8 cellular contexts compared by ENCODE assay signal in the genomic region with DNA sequence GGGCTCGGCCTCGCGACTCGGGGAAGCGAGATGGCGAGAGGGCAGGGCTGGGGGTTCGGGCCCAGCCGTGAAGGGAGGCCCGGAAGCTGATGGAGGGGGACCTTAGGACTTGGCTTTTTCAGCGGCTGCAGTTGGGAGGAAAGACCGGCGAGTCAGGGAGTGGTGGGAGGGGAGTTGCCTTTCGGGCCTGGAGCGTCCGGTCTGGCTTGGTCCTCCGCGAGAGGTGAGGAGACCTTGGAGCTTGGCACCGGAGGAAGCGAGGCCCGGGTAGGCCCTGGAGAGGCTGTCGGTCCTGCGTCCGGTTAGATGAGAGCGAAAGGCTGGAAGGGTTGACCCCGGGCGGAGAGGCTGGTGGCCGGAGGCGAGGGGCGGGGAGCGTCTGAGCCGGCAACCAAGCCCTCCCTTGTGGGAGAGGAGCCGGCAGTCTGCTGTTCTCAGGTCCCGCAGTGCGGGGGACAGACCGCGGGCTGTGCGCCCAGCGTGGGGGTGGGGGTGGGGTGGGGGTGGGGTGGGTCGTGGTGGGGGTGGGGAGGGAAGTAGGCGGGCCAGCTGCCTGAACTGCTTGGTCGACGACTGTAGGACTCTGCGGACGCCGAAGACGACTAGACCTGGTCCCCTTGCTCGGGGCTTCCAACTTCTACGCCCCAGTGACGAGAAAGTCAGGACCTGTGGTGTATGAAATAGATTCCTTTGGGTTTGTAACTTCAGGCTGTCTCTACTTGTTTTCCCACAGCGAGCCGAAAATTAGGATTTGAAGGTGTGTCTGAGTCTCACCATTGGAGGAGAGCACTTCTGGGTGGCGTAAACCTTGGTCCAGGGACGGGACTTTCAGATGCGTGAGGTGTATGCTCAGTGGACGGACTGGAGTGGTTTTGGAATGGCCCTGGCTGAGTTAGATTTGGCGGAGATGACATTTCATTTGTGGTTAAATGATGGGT. TPM values are rescaled to one million over a fixed set of nuclear protein-coding genes. Genes with fewer than 3 reads are reported as not detected.
DNase-seq lines count a peak whose midpoint lies in the region; ATAC-seq and TF ChIP-seq lines count a peak whose summit lies in the region.

No MANE protein-coding gene starts in this region.

- CTCF ChIA-PET in activated CD8-positive, alpha-beta memory T cell treated with anti-CD3 and anti-CD28 coated beads, Interleukin-2, amount 10 ng/mL, durations not matched to agents 7 days and 5 days (lab: Charles Lee) = no interaction called here
- CTCF ChIA-PET in naive thymus-derived CD4-positive, alpha-beta T cell (lab: Charles Lee) = no interaction called here

- POLR2A ChIA-PET in naive thymus-derived CD4-positive, alpha-beta T cell (lab: Charles Lee) = interaction anchor here (1.0 kb wide), 1 partner anchor 79 kb away, joined by 4 read pairs; no protein-coding TSS in a partner anchor

- H3K4me3 Mint-ChIP-seq in activated CD8-positive, alpha-beta memory T cell treated with anti-CD3 and anti-CD28 coated beads, Interleukin-2, amount 10 ng/mL, durations not matched to agents 7 days and 5 days = peak overlapping the region; percentile 81
- H3K4me3 Mint-ChIP-seq in naive thymus-derived CD4-positive, alpha-beta T cell = peak overlapping the region; percentile 85 to 98 (median 90)

- H3K36me3 Mint-ChIP-seq in activated CD8-positive, alpha-beta memory T cell treated with anti-CD3 and anti-CD28 coated beads, Interleukin-2, amount 10 ng/mL, durations not matched to agents 7 days and 5 days = peaks cover 27% of the 10 kb centered on the region
- H3K36me3 Mint-ChIP-seq in naive thymus-derived CD4-positive, alpha-beta T cell = peaks cover 5 to 19% (median 8%) of the 10 kb centered on the region in 5 donors

- no peaks in the 10 kb centered on the region for H3K9me3 Mint-ChIP-seq in activated CD8-positive, alpha-beta memory T cell treated with anti-CD3 and anti-CD28 coated beads, Interleukin-2, amount 10 ng/mL, durations not matched to agents 7 days and 5 days (ENCODE audit: low read depth)
- H3K9me3 Mint-ChIP-seq in naive thymus-derived CD4-positive, alpha-beta T cell = no peaks in the 10 kb centered on the region

- H3K27me3 Mint-ChIP-seq in activated CD8-positive, alpha-beta memory T cell treated with anti-CD3 and anti-CD28 coated beads, Interleukin-2, amount 10 ng/mL, durations not matched to agents 7 days and 5 days = no peaks in the 10 kb centered on the region
- H3K27me3 Mint-ChIP-seq in naive thymus-derived CD4-positive, alpha-beta T cell = no peaks in the 10 kb centered on the region

- intact Hi-C loops in esophagus muscularis mucosa (cut with DNase I) = no loop called here
- intact Hi-C loops in naive thymus-derived CD4-positive, alpha-beta T cell (cut with micrococcal nuclease) = loop anchor here (1.0 to 5.0 kb wide), 10 partner anchors 17 to 1241 kb away; a partner anchor contains a TSS

- 3% methylated on average over 34 of the region's 56 CpGs for WGBS in esophagus muscularis mucosa

- TF ChIP-seq POLR2A in esophagus muscularis mucosa (IDR thresholded peaks at IDR 0.05; ENCODE audit: low read depth) = no peak

- no peak for TF ChIP-seq EP300 in esophagus muscularis mucosa (IDR thresholded peaks at IDR 0.05)

- peak overlapping the region; percentile 88 to 95 for H3K9ac ChIP-seq in stomach smooth muscle (ENCODE audit: low read length in 2 of 2)

- H3K4me1 Mint-ChIP-seq in activated CD8-positive, alpha-beta memory T cell treated with anti-CD3 and anti-CD28 coated beads, Interleukin-2, amount 10 ng/mL, durations not matched to agents 7 days and 5 days = peaks cover 36% of the 10 kb centered on the region
- peaks cover 34 to 53% (median 43%) of the 10 kb centered on the region in 7 donors for H3K4me1 Mint-ChIP-seq in naive thymus-derived CD4-positive, alpha-beta T cell

- H3K36me3 ChIP-seq in KOPT-K1 (ENCODE audit: insufficient read depth, low read length) (peaks cover 20% of the 10 kb centered on the region), esophagus muscularis mucosa (no peaks in the 10 kb centered on the region), stomach smooth muscle (ENCODE audit: control insufficient read depth in 2 of 2, insufficient read depth in 2 of 2, low read length in 2 of 2) (no peaks in the 10 kb centered on the region)
- H3K36me3 ChIP-seq in naive thymus-derived CD4-positive, alpha-beta T cell (ENCODE audit: control insufficient read depth in 2 of 3, insufficient read depth in 3 of 3, low read length in 3 of 3) = peaks cover 0 to 6% (median 0%) of the 10 kb centered on the region in 3 experiments

- no peaks in the 10 kb centered on the region for H3K9me3 ChIP-seq in KOPT-K1 (ENCODE audit: insufficient read depth, low read length, poor library complexity, severe bottlenecking)
- no peaks in the 10 kb centered on the region for H3K9me3 ChIP-seq in esophagus muscularis mucosa
- no peaks in the 10 kb centered on the region for H3K9me3 ChIP-seq in naive thymus-derived CD4-positive, alpha-beta T cell (ENCODE audit: control insufficient read depth in 2 of 3, low read length in 3 of 3)
- no peaks in the 10 kb centered on the region for H3K9me3 ChIP-seq in stomach smooth muscle (ENCODE audit: control insufficient read depth in 2 of 2, low read length in 2 of 2)

- peak; percentile 59 for DNase-seq in Caki2 (ENCODE audit: low read depth)
- DNase-seq in activated CD8-positive, alpha-beta memory T cell treated with anti-CD3 and anti-CD28 coated beads, Interleukin-2, amount 10 ng/mL, durations not matched to agents 7 days and 5 days = peak; percentile 67
- peak; percentile 91 for DNase-seq in esophagus muscularis mucosa (ENCODE audit: extremely low spot score)
- peak in 5 of 9 donors; percentile 2 to 48 (median 25) for DNase-seq in naive thymus-derived CD4-positive, alpha-beta T cell
- no peak for DNase-seq in COLO829 (ENCODE audit: low spot score)

- peaks cover 30 to 46% (median 38%) of the 10 kb centered on the region in 4 donors for H3K4me1 ChIP-seq in esophagus muscularis mucosa
- peaks cover 6 to 21% of the 10 kb centered on the region in 2 donors for H3K4me1 ChIP-seq in naive thymus-derived CD4-positive, alpha-beta T cell (ENCODE audit: control insufficient read depth in 2 of 2, insufficient read depth in 2 of 2, low read length in 2 of 2)
- H3K4me1 ChIP-seq in stomach smooth muscle (ENCODE audit: control insufficient read depth, insufficient read depth, low read length) = peaks cover 9% of the 10 kb centered on the region

- TF ChIP-seq CTCF in esophagus muscularis mucosa (IDR thresholded peaks at IDR 0.05) = no peak

- peak overlapping the region; percentile 96 for H3K27ac Mint-ChIP-seq in activated CD8-positive, alpha-beta memory T cell treated with anti-CD3 and anti-CD28 coated beads, Interleukin-2, amount 10 ng/mL, durations not matched to agents 7 days and 5 days
- H3K27ac Mint-ChIP-seq in naive thymus-derived CD4-positive, alpha-beta T cell = peak overlapping the region; percentile 49 to 98 (median 84)

- peak; percentile 10 for ATAC-seq in GM21515 (IDR thresholded peaks at IDR 0.05; ENCODE audit: unreplicated experiment)
- ATAC-seq in activated CD8-positive, alpha-beta memory T cell treated with anti-CD3 and anti-CD28 coated beads, Interleukin-2, amount 10 ng/mL, durations not matched to agents 7 days and 5 days = peak; percentile 27
- peak; percentile 1 for ATAC-seq in naive thymus-derived CD4-positive, alpha-beta T cell

- in situ Hi-C loops in Caki2 (cut with HindIII; ENCODE audit: low pct_unique_long_range_greater_than_20kb, low sequenced_read_pairs) = no loop called here

- peak overlapping the region; percentile 89 to 99 (median 92) for H3K4me3 ChIP-seq in esophagus muscularis mucosa
- peak overlapping the region; percentile 77 for H3K4me3 ChIP-seq in naive thymus-derived CD4-positive, alpha-beta T cell (ENCODE audit: low read length)
- peak overlapping the region; percentile 87 to 95 for H3K4me3 ChIP-seq in stomach smooth muscle (ENCODE audit: low read length in 2 of 2)

- peak overlapping the region; percentile 91 for H3K27ac ChIP-seq in KOPT-K1 (ENCODE audit: low read depth, low read length, poor library complexity, severe bottlenecking)
- H3K27ac ChIP-seq in esophagus muscularis mucosa (replicated peaks in 1 of 4) = peak overlapping the region; percentile 95 to 99 (median 98)
- H3K27ac ChIP-seq in naive thymus-derived CD4-positive, alpha-beta T cell (ENCODE audit: low read depth, low read length) = peak overlapping the region; percentile 92
- peak overlapping the region; percentile 92 for H3K27ac ChIP-seq in stomach smooth muscle (ENCODE audit: low read length)

- H3K27me3 ChIP-seq in esophagus muscularis mucosa (no peaks in the 10 kb centered on the region), stomach smooth muscle (ENCODE audit: control insufficient read depth in 1 of 2, insufficient read depth in 2 of 2, low read length in 2 of 2) (no peaks in the 10 kb centered on the region)
- no peaks in the 10 kb centered on the region for H3K27me3 ChIP-seq in naive thymus-derived CD4-positive, alpha-beta T cell (ENCODE audit: control insufficient read depth in 2 of 2, insufficient read depth in 2 of 2, low read length in 2 of 2)

RNA-seq across cellular contexts. Expression of a gene that starts 1.0 kb away (rescaled TPM):
- total RNA-seq in Caki2 (2014; rRNA removed; shearing (Covaris generic); ENCODE audit: low replicate concordance) = 26.3 and 38.2 TPM in 2 replicates
- total RNA-seq in activated CD8-positive, alpha-beta memory T cell treated with anti-CD3 and anti-CD28 coated beads, Interleukin-2, amount 10 ng/mL, durations not matched to agents 7 days and 5 days = 100 to 1,000 TPM in 1 of 2 experiments, 10 to 100 TPM in 1; 99.5 to 122 TPM
- total RNA-seq in esophagus muscularis mucosa = 100 to 1,000 TPM in 1 of 4 donors, 10 to 100 TPM in 3; 74.2 to 103 (median 79.8) TPM
- total RNA-seq in naive thymus-derived CD4-positive, alpha-beta T cell = 100 to 1,000 TPM; 130 to 159 (median 145) TPM
- polyA plus RNA-seq in naive thymus-derived CD4-positive, alpha-beta T cell = 10 to 100 TPM; 21.8 to 25.3 TPM
